ENCODE assay signal across 23 cellular contexts in genomic region chr1:51639694-51640093, GRCh38. TPM values are rescaled to one million over a fixed set of nuclear protein-coding genes. Genes with fewer than 3 reads are reported as not detected.
DNase-seq lines count a peak whose midpoint lies in the region; ATAC-seq, FAIRE-seq and TF ChIP-seq lines count a peak whose summit lies in the region.
"Had no signal": no experiment of that assay in that cellular context is flagged by ENCODE, and none has a peak within 500 bp of the region (broad histone marks: within the 10 kb centered on the region; RNA-seq: fewer than 3 reads in every experiment).

No MANE protein-coding gene starts in this region.

- TF ChIP-seq RAD21 in HepG2 (CRISPR knock-in tag; IDR thresholded peaks at IDR 0.05): no peak

- FAIRE-seq in HepG2 (lab: Jason Lieb, UNC): no peak
- FAIRE-seq: A549, GM12878, GM19239 had no signal

- BruUV-seq in HepG2 (replicated peaks; lab: Mats Ljungman, UMichigan): no TSS peak

- WGBS in HepG2 (ENCODE audit: low lambda C conversion rate): 90% methylated on average over 3 of the region's 3 CpGs
- WGBS in psoas muscle, 3 donors: 96 to 100% (median 98%) methylated on average over 3 of the region's 3 CpGs

- H3K27me3 ChIP-seq in HepG2 (ENCODE audit: control insufficient read depth in 1 of 2, insufficient read depth in 2 of 2, low read length in 2 of 2) (no peaks in the 10 kb centered on the region), psoas muscle (ENCODE audit: insufficient read depth in 3 of 3, low read length in 2 of 3) (no peaks in the 10 kb centered on the region), uterus (no peaks in the 10 kb centered on the region)
- H3K27me3 ChIP-seq: BE2C; BLaER1 treated with 17β-estradiol and CSF1 and Interleukin-3, amounts not matched to agents 10 nM and 100 nM had no signal

- no peak for TF ChIP-seq CTCF in HEK293 (tag by site-specific recombination; IDR thresholded peaks at IDR 0.05)
- no peak for TF ChIP-seq CTCF in HepG2 (CRISPR knock-in tag; IDR thresholded peaks at IDR 0.05)
- no peak for TF ChIP-seq CTCF in psoas muscle (IDR thresholded peaks at IDR 0.05)
- TF ChIP-seq CTCF in uterus (IDR thresholded peaks at IDR 0.05): no peak
- no peak for TF ChIP-seq CTCF in CD14-positive monocyte (IDR thresholded peaks at IDR 0.05)

- H3K4me1 ChIP-seq in HEK293 (ENCODE audit: control insufficient read depth, insufficient read depth, low read length) (peaks cover 4% of the 10 kb centered on the region), HepG2 (ENCODE audit: insufficient read depth, low read length) (peaks cover 31% of the 10 kb centered on the region), psoas muscle (peaks cover 82% of the 10 kb centered on the region), uterus (peaks cover 4 to 18% of the 10 kb centered on the region in 2 donors)
- H3K4me1 ChIP-seq: BE2C had no signal

- no peak overlapping the region for H3K4me2 ChIP-seq in HepG2 (ENCODE audit: low read depth, low read length)
- H3K4me2 ChIP-seq: BLaER1 treated with 17β-estradiol and CSF1 and Interleukin-3, amounts not matched to agents 10 nM and 100 nM; GM23338 had no signal

- H3K27me3 Mint-ChIP-seq in CD14-positive monocyte (ENCODE audit: low read depth in 3 of 3): peaks cover 0 to 1% (median 0%) of the 10 kb centered on the region in 3 donors

- in situ Hi-C loops in HepG2 (cut with HindIII; ENCODE audit: extremely low pct_ligation_motif_present, low pct_unique_long_range_greater_than_20kb): no loop called here

- intact Hi-C loops in HepG2 (cut with micrococcal nuclease; ENCODE audit: unreplicated experiment) (no loop called here), psoas muscle (cut with DNase I) (no loop called here), uterus (cut with DNase I; ENCODE audit: low total_unique reads) (no loop called here), CD14-positive monocyte (cut with micrococcal nuclease) (loop anchor here (10.0 kb wide), 3 partner anchors 55 to 105 kb away; no protein-coding TSS in a partner anchor)

- H3K27ac ChIP-seq in HEK293 (ENCODE audit: extremely low read depth, low read depth, low read length) (no peak overlapping the region), HepG2 (ENCODE audit: extremely low read length, insufficient read depth, low read length) (no peak overlapping the region), psoas muscle (peak overlapping the region; percentile 91), uterus (peak overlapping the region; percentile 93 to 94)
- H3K27ac ChIP-seq: BLaER1 treated with 17β-estradiol and CSF1 and Interleukin-3, amounts not matched to agents 10 nM and 100 nM had no signal

- no peak overlapping the region for H3K9ac ChIP-seq in HepG2 (ENCODE audit: insufficient read depth, low read depth, low read length)
- H3K9ac ChIP-seq: BLaER1 treated with 17β-estradiol and CSF1 and Interleukin-3, amounts not matched to agents 10 nM and 100 nM had no signal

- DNase-seq in HepG2 (ENCODE audit: low spot score) (no peak), psoas muscle (no peak), uterus (no peak), NCI-H345 treated with DMSO at 0.1 percent for 48 hours (lab: John Stamatoyannopoulos, UW; ENCODE audit: unreplicated experiment) (no peak), CD14-positive monocyte (ENCODE audit: low spot score) (no peak)
- DNase-seq: 8988T; ACHN; AML-193; BE2C; Caco-2; CD8-positive, alpha-beta T cell; DMS79; EL; GDM1; H9 had no signal

- no peaks in the 10 kb centered on the region; the same call in 1 of the 2 replicates for H4K20me1 ChIP-seq in HepG2 (ENCODE audit: insufficient read depth, low read length)

- peaks cover 29% of the 10 kb centered on the region for H3K4me1 Mint-ChIP-seq in CD14-positive monocyte

- no peak overlapping the region for H3K4me3 Mint-ChIP-seq in CD14-positive monocyte
- H3K4me3 Mint-ChIP-seq: CD8-positive, alpha-beta T cell; GM23338; H9 had no signal

- CTCF ChIA-PET in HEK293 (lab: Yijun Ruan, JAX) (interaction anchor here (0.6 to 0.7 kb wide), 2 partner anchors 9 to 397 kb away, joined by 3 to 5 read pairs; no protein-coding TSS in a partner anchor), HepG2 (lab: Yijun Ruan, JAX; ENCODE audit: low intra/inter-chr PET ratio, low total read pairs) (no interaction called here)

- H3K36me3 ChIP-seq in HEK293 (ENCODE audit: control insufficient read depth in 2 of 2, insufficient read depth in 1 of 2, low read length in 2 of 2) (no peaks in the 10 kb centered on the region), HepG2 (replicated peaks in 1 of 2; ENCODE audit: control insufficient read depth in 1 of 2, insufficient read depth in 2 of 2, low read length in 2 of 2) (no peaks in the 10 kb centered on the region), psoas muscle (ENCODE audit: insufficient read depth in 1 of 2, low read depth in 1 of 2) (no peaks in the 10 kb centered on the region), uterus (no peaks in the 10 kb centered on the region)
- H3K36me3 ChIP-seq: BE2C had no signal

- no peak overlapping the region for H2AFZ ChIP-seq in HepG2 (ENCODE audit: low read length)
- H2AFZ ChIP-seq: GM23338 had no signal

- peaks cover 0 to 2% (median 0%) of the 10 kb centered on the region in 7 donors for H3K9me3 Mint-ChIP-seq in CD14-positive monocyte
- H3K9me3 Mint-ChIP-seq: CD8-positive, alpha-beta T cell; GM23338; H9 had no signal

- H3K9me3 ChIP-seq in HEK293 (ENCODE audit: control insufficient read depth, insufficient read depth, low read depth, low read length) (no peaks in the 10 kb centered on the region), HepG2 (ENCODE audit: low read length) (no peaks in the 10 kb centered on the region), psoas muscle (no peaks in the 10 kb centered on the region), uterus (no peaks in the 10 kb centered on the region)
- H3K9me3 ChIP-seq: A549; BE2C; BLaER1 treated with 17β-estradiol and CSF1 and Interleukin-3, amounts not matched to agents 10 nM and 100 nM; Caco-2 had no signal

- H3K36me3 Mint-ChIP-seq in CD14-positive monocyte: peaks cover 15 to 18% of the 10 kb centered on the region in 2 donors

- H3K27ac Mint-ChIP-seq in CD14-positive monocyte: no peak overlapping the region
- H3K27ac Mint-ChIP-seq: CD8-positive, alpha-beta T cell; GM23338 had no signal

- H3K79me2 ChIP-seq in HepG2 (ENCODE audit: insufficient read depth, low read length): peaks cover 15% of the 10 kb centered on the region

- POLR2A ChIA-PET in HEK293 (lab: Yijun Ruan, JAX) (no interaction called here), HepG2 (lab: Yijun Ruan, JAX) (interaction anchor here (1.4 kb wide), 1 partner anchor 22 kb away, joined by 3 read pairs; the partner anchor contains the start of gene OSBPL9)

- H3K4me3 ChIP-seq in HEK293 (ENCODE audit: low read depth, low read length) (no peak overlapping the region), HepG2 (replicated peaks in 1 of 3; ENCODE audit: insufficient read depth in 1 of 3, low read depth in 2 of 3, low read length in 3 of 3) (no peak overlapping the region), psoas muscle (no peak overlapping the region), uterus (no peak overlapping the region)
- H3K4me3 ChIP-seq: A549; BLaER1 treated with 17β-estradiol and CSF1 and Interleukin-3, amounts not matched to agents 10 nM and 100 nM; GM12878; GM23338 had no signal

- ATAC-seq in HepG2: no peak
- no peak for ATAC-seq in psoas muscle
- no peak for ATAC-seq in HG02870 (IDR thresholded peaks at IDR 0.05; ENCODE audit: unreplicated experiment)
- ATAC-seq in GM21723 (IDR thresholded peaks at IDR 0.05; ENCODE audit: unreplicated experiment): no peak
- ATAC-seq: A549; CD8-positive, alpha-beta T cell; GM12878; GM23338 had no signal

- TF ChIP-seq POLR2A in HepG2 (IDR thresholded peaks at IDR 0.05; ENCODE audit: insufficient read depth in 1 of 2, low read depth in 2 of 2, low read length in 2 of 2): no peak
- no peak for TF ChIP-seq POLR2A in uterus (IDR thresholded peaks at IDR 0.05)

- no peak for TF ChIP-seq EP300 in HepG2 (IDR thresholded peaks at IDR 0.05; ENCODE audit: low read depth in 2 of 2, low read length in 2 of 2)
- TF ChIP-seq EP300 in HepG2 (CRISPR knock-in tag; IDR thresholded peaks at IDR 0.05; ENCODE audit: borderline replicate concordance): no peak

TF ChIP-seq in HepG2, 621 proteins besides CTCF, POLR2A, EP300 and RAD21 (continues in another document):
- TF ChIP-seq ZNF121 (CRISPR knock-in tag; IDR thresholded peaks at IDR 0.05): peak; percentile 90

RNA-seq across cellular contexts. Expression of gene OSBPL9, which starts 22.8 kb away (rescaled TPM):
- total RNA-seq in HepG2 (2016; rRNA removed; fragmentation: Illumina TruSeq; extraction: Trizol): 142 and 198 TPM in 2 replicates
- total RNA-seq in HepG2 (2016; cell fraction: cytosol; rRNA removed; fragmentation: Illumina TruSeq; extraction: Trizol; ENCODE audit: low read depth): 83.0 and 90.3 TPM in 2 replicates
- total RNA-seq in HepG2 (2016; cell fraction: insoluble cytoplasmic fraction; rRNA removed; fragmentation: Illumina TruSeq; extraction: Trizol): 140 and 189 TPM in 2 replicates
- 195 and 199 TPM in 2 replicates for total RNA-seq in HepG2 (2016; cell fraction: membrane; rRNA removed; fragmentation: Illumina TruSeq; extraction: Trizol)
- 96.3 and 107 TPM in 2 replicates for total RNA-seq in HepG2 (2016; cell fraction: nucleus; rRNA removed; fragmentation: Illumina TruSeq; extraction: Trizol)
- polyA plus RNA-seq in HepG2 (2011; rRNA removed): 83.6 and 90.3 TPM in 2 replicates
- 52.4 and 69.4 TPM in 2 replicates for polyA plus RNA-seq in HepG2 (2011; cell fraction: cytosol; rRNA removed)
- polyA plus RNA-seq in HepG2 (2011; cell fraction: nucleus; rRNA removed): 49.8 and 58.7 TPM in 2 replicates
- polyA plus RNA-seq in HepG2 (2012): 57.7 and 63.5 TPM in 2 replicates
- 46.8 and 71.1 TPM in 2 replicates for polyA plus RNA-seq in HepG2 (2016; cell fraction: cytosol; fragmentation: Illumina TruSeq; extraction: Trizol; ENCODE audit: low read depth)
- 168 and 174 TPM in 2 replicates for polyA plus RNA-seq in HepG2 (2016; cell fraction: insoluble cytoplasmic fraction; fragmentation: Illumina TruSeq; extraction: Trizol; ENCODE audit: low read depth)
- polyA plus RNA-seq in HepG2 (2016; cell fraction: membrane; fragmentation: Illumina TruSeq; extraction: Trizol; ENCODE audit: low read depth): 130 and 144 TPM in 2 replicates
- 90.8 and 95.0 TPM in 2 replicates for polyA plus RNA-seq in HepG2 (2016; cell fraction: nucleus; fragmentation: Illumina TruSeq; extraction: Trizol; ENCODE audit: insufficient read depth, low read depth)
- 188 and 207 TPM in 2 replicates for polyA minus RNA-seq in HepG2 (2011; rRNA and poly(A)+ RNA removed; ENCODE audit: low replicate concordance)
- 68.2 and 76.9 TPM in 2 replicates for polyA minus RNA-seq in HepG2 (2011; cell fraction: cytosol; rRNA and poly(A)+ RNA removed)
- polyA minus RNA-seq in HepG2 (2011; cell fraction: nucleus; rRNA and poly(A)+ RNA removed): 202 and 205 TPM in 2 replicates
- 100 to 1,000 TPM in 1 of 4 donors, 10 to 100 TPM in 3; 32.5 to 141 (median 52.0) TPM for total RNA-seq in psoas muscle
- polyA plus RNA-seq in psoas muscle: 10 to 100 TPM; 15.6 to 84.8 (median 60.6) TPM
- 100 to 1,000 TPM in 3 of 4 donors, 10 to 100 TPM in 1; 94.0 to 122 (median 108) TPM for total RNA-seq in uterus
- 10 to 100 TPM; 31.3 to 41.4 TPM for polyA plus RNA-seq in CD14-positive monocyte

Comparison
In these comparisons a context has a peak if more than half of its experiments do, and no peak if none do; other contexts are left out.
1. H3K27ac ChIP-seq: peak in psoas muscle (single experiment) and uterus (2 of 2); none in HEK293 (single experiment) and HepG2 (single experiment).
2. intact Hi-C loops: an anchor here in CD14-positive monocyte (10.0 kb wide); none called in HepG2, psoas muscle and uterus.
3. Of the 63 proteins assayed by ChIP-seq in both HepG2 and HEK293: peak only in HepG2: none; only in HEK293: ZNF362; in both: ZNF121; in neither: 61.